In the genomic region with DNA sequence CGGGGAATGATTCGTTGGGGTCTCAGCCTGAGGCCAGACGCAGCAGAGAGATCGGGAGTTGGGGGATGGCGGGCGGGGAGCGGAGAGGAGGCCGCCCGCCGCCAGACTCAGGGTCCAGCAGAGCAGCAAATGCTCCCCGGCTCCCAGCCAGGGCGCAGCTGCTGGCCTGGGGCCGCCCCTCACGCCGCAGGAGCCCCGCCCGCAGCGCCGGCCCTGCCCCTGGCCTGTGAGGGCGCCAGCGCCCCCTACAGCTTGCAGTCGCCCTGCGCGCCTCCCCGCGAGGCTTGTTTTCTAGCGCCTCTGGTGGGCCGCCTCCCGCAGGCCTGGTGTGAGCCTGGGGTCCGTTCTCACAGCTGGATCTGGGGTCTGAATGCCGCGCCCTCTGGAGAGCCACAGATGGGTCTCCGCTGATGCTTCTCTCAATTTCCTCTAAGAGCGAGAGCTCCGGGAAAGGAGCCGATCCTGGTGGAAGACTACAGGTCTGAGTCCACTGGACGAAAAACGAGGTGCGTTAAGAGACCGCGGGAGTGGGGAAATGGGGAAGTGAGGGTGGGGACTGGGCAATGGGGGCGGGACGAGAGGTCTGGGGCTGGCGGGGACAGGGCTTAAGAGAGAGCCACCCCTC, we compare ENCODE assay signal across 8 cellular contexts. TPM values are rescaled to one million over a fixed set of nuclear protein-coding genes. Genes with fewer than 3 reads are reported as not detected.
DNase-seq lines count a peak whose midpoint lies in the region; ATAC-seq and TF ChIP-seq lines count a peak whose summit lies in the region.

No MANE protein-coding gene starts in this region.

- peak overlapping the region; percentile 75 to 95 (median 92) for H3K27ac ChIP-seq in BLaER1 treated with 17β-estradiol and CSF1 and Interleukin-3, amounts not matched to agents 10 nM and 100 nM
- peak overlapping the region; percentile 84 to 90 for H3K27ac ChIP-seq in left lung

- TF ChIP-seq CTCF in left lung (IDR thresholded peaks at IDR 0.05) = peak; percentile 99

- ATAC-seq in HG03439 (IDR thresholded peaks at IDR 0.05; ENCODE audit: unreplicated experiment) = peak; percentile 86
- ATAC-seq in left lung = peak; percentile 99

- peaks cover 12% of the 10 kb centered on the region for H3K36me3 Mint-ChIP-seq in activated CD4-positive, alpha-beta T cell treated with anti-CD3 and anti-CD28 coated beads, Interleukin-2, amount 10 ng/mL, durations not matched to agents 24 days and 14 days (ENCODE audit: low read depth)

- peak overlapping the region; percentile 78 to 90 (median 87) for H3K4me2 ChIP-seq in BLaER1 treated with 17β-estradiol and CSF1 and Interleukin-3, amounts not matched to agents 10 nM and 100 nM

- H3K4me1 ChIP-seq in BLaER1 treated with 17β-estradiol and CSF1 and Interleukin-3, amounts not matched to agents 10 nM and 100 nM = peaks cover 17 to 35% (median 24%) of the 10 kb centered on the region in 10 experiments
- peaks cover 0 to 15% of the 10 kb centered on the region in 2 donors for H3K4me1 ChIP-seq in left lung

- H3K27me3 ChIP-seq in BLaER1 treated with 17β-estradiol and CSF1 and Interleukin-3, amounts not matched to agents 10 nM and 100 nM = no peaks in the 10 kb centered on the region
- H3K27me3 ChIP-seq in left lung = no peaks in the 10 kb centered on the region

- H3K27me3 Mint-ChIP-seq in activated CD4-positive, alpha-beta T cell treated with anti-CD3 and anti-CD28 coated beads, Interleukin-2, amount 10 ng/mL, durations not matched to agents 24 days and 14 days = no peaks in the 10 kb centered on the region

- peak overlapping the region; percentile 95 for H3K27ac Mint-ChIP-seq in activated CD4-positive, alpha-beta T cell treated with anti-CD3 and anti-CD28 coated beads, Interleukin-2, amount 10 ng/mL, durations not matched to agents 24 days and 14 days

- intact Hi-C loops in activated CD4-positive, alpha-beta T cell treated with anti-CD3 and anti-CD28 coated beads, Interleukin-2, amount 10 ng/mL, durations not matched to agents 24 days and 14 days (cut with micrococcal nuclease) = loop anchor here (1.0 to 2.0 kb wide), 4 partner anchors 16 to 47 kb away; a partner anchor contains a TSS
- intact Hi-C loops in left lung (cut with DNase I) = no loop called here

- H3K4me3 ChIP-seq in BLaER1 treated with 17β-estradiol and CSF1 and Interleukin-3, amounts not matched to agents 10 nM and 100 nM = peak overlapping the region; percentile 50 to 70 (median 62)
- peak overlapping the region; percentile 39 to 48 for H3K4me3 ChIP-seq in left lung

- no peaks in the 10 kb centered on the region for H3K9me3 Mint-ChIP-seq in activated CD4-positive, alpha-beta T cell treated with anti-CD3 and anti-CD28 coated beads, Interleukin-2, amount 10 ng/mL, durations not matched to agents 24 days and 14 days

- DNase-seq in GM19238 (ENCODE audit: insufficient read length, low spot score) (peak; percentile 80), NCI-H510A treated with DMSO at 0.1 percent for 48 hours (lab: John Stamatoyannopoulos, UW) (peak; percentile 94), cortex of kidney (lab: John Stamatoyannopoulos, UW) (peak; percentile 35), left lung (peak; percentile 94 to 99)
- DNase-seq in activated CD4-positive, alpha-beta T cell treated with anti-CD3 and anti-CD28 coated beads, Interleukin-2, amount 10 ng/mL, durations not matched to agents 24 days and 14 days = peak; percentile 99
- peak; percentile 84 for DNase-seq in stimulated activated CD4-positive, alpha-beta T cell treated with anti-CD3 and anti-CD28 coated beads, Interleukin-2, amount 100 ng/mL, for 4 hours (ENCODE audit: low read depth)

- peak overlapping the region; percentile 98 for H3K4me3 Mint-ChIP-seq in activated CD4-positive, alpha-beta T cell treated with anti-CD3 and anti-CD28 coated beads, Interleukin-2, amount 10 ng/mL, durations not matched to agents 24 days and 14 days

- H3K9ac ChIP-seq in BLaER1 treated with 17β-estradiol and CSF1 and Interleukin-3, amounts not matched to agents 10 nM and 100 nM = peak overlapping the region; percentile 82 to 94 (median 86)

- peaks cover 22% of the 10 kb centered on the region for H3K4me1 Mint-ChIP-seq in activated CD4-positive, alpha-beta T cell treated with anti-CD3 and anti-CD28 coated beads, Interleukin-2, amount 10 ng/mL, durations not matched to agents 24 days and 14 days

- H3K9me3 ChIP-seq in BLaER1 treated with 17β-estradiol and CSF1 and Interleukin-3, amounts not matched to agents 10 nM and 100 nM (replicated peaks in 1 of 11) = no peaks in the 10 kb centered on the region
- H3K9me3 ChIP-seq in left lung = no peaks in the 10 kb centered on the region

- H3K36me3 ChIP-seq in BLaER1 treated with 17β-estradiol and CSF1 and Interleukin-3, amounts not matched to agents 10 nM and 100 nM = peaks cover 7 to 19% (median 11%) of the 10 kb centered on the region in 11 experiments; a peak in 20 of 22 replicates
- peaks cover 0 to 6% of the 10 kb centered on the region in 2 donors for H3K36me3 ChIP-seq in left lung

- H4K20me1 ChIP-seq in BLaER1 treated with 17β-estradiol and CSF1 and Interleukin-3, amounts not matched to agents 10 nM and 100 nM = peaks cover 0 to 11% (median 0%) of the 10 kb centered on the region in 11 experiments; a peak in 4 of 22 replicates

RNA-seq across cellular contexts. Expression of a gene that starts 29.9 kb away (rescaled TPM):
- 23.0 and 24.5 TPM in 2 replicates for total RNA-seq in activated CD4-positive, alpha-beta T cell treated with anti-CD3 and anti-CD28 coated beads, Interleukin-2, amount 10 ng/mL, durations not matched to agents 24 days and 14 days
- total RNA-seq in left lung = 10 to 100 TPM; 13.1 to 15.9 TPM

Comparison
In these comparisons a context has a peak if more than half of its experiments do, and no peak if none do; other contexts are left out.
1. Peak in every context shown above with its lines: DNase-seq, ATAC-seq, H3K4me3 ChIP-seq and H3K27ac ChIP-seq.
2. DNase-seq: peak in every context shown above with its lines; median percentile 99 in activated CD4-positive, alpha-beta T cell treated with anti-CD3 and anti-CD28 coated beads, Interleukin-2, amount 10 ng/mL, durations not matched to agents 24 days and 14 days; 96 in left lung; 94 in NCI-H510A treated with DMSO at 0.1 percent for 48 hours; 84 in stimulated activated CD4-positive, alpha-beta T cell treated with anti-CD3 and anti-CD28 coated beads, Interleukin-2, amount 100 ng/mL, for 4 hours; 80 in GM19238; 35 in cortex of kidney.